ENCODE assay signal across 11 cellular contexts in genomic region chr12:10435790-10436189, GRCh38. TPM values are rescaled to one million over a fixed set of nuclear protein-coding genes. Genes with fewer than 3 reads are reported as not detected.
A peak's percentile ranks its signal among the peaks of the same experiment; 100 is the strongest.
DNase-seq lines count a peak whose midpoint lies in the region; ATAC-seq, FAIRE-seq and TF ChIP-seq lines count a peak whose summit lies in the region.
"Not testable (repeated sequence)": the region's sequence is repeated elsewhere in the genome, so short reads cannot be mapped to it uniquely, and the experiment has no call there.
"Had no signal": no experiment of that assay in that cellular context is flagged by ENCODE, and none has a peak within 500 bp of the region (broad histone marks: within the 10 kb centered on the region; RNA-seq: fewer than 3 reads in every experiment).

KLRC2 (minus strand) TSS chr12:10436010; CDS start chr12:10435986, 24 bp downstream.

- H3K4me3 Mint-ChIP-seq in astrocyte (ENCODE audit: unreplicated experiment), result peak within 1 kb of the TSS; percentile 68
- not testable (repeated sequence) for H3K4me3 Mint-ChIP-seq in naive thymus-derived CD4-positive, alpha-beta T cell
- peak within 1 kb of the TSS in 1 of 2 donors; percentile 69 for H3K4me3 Mint-ChIP-seq in stimulated activated naive CD8-positive, alpha-beta T cell treated with anti-CD3 and anti-CD28 coated beads, Interleukin-15, amount 100 ng/mL, for 72 hours

- not testable (repeated sequence) for H3K4me3 ChIP-seq in astrocyte (ENCODE audit: insufficient read depth, low read depth, low read length); fibroblast of villous mesenchyme (ENCODE audit: low read depth, low read length); naive thymus-derived CD4-positive, alpha-beta T cell (ENCODE audit: low read length)

- in situ Hi-C loops in SK-MEL-5 (cut with HindIII; ENCODE audit: low pct_unique_long_range_greater_than_20kb, low sequenced_read_pairs), result not testable (repeated sequence)

- not testable (repeated sequence) for TF ChIP-seq CTCF in astrocyte (IDR thresholded peaks at IDR 0.05; ENCODE audit: insufficient read depth, low read depth, low read length); fibroblast of villous mesenchyme (IDR thresholded peaks at IDR 0.05; ENCODE audit: insufficient read depth, low read depth, low read length)

- not testable (repeated sequence) for H3K27me3 Mint-ChIP-seq in astrocyte (ENCODE audit: low read depth, unreplicated experiment); naive thymus-derived CD4-positive, alpha-beta T cell; stimulated activated naive CD8-positive, alpha-beta T cell treated with anti-CD3 and anti-CD28 coated beads, Interleukin-15, amount 100 ng/mL, for 72 hours

- not testable (repeated sequence) for H3K4me1 ChIP-seq in astrocyte (ENCODE audit: insufficient read depth, low read length); naive thymus-derived CD4-positive, alpha-beta T cell (ENCODE audit: control insufficient read depth in 2 of 2, insufficient read depth in 2 of 2, low read length in 2 of 2)

- H3K27ac Mint-ChIP-seq in astrocyte (ENCODE audit: unreplicated experiment), result peak within 1 kb of the TSS; percentile 62
- not testable (repeated sequence) for H3K27ac Mint-ChIP-seq in naive thymus-derived CD4-positive, alpha-beta T cell; stimulated activated naive CD8-positive, alpha-beta T cell treated with anti-CD3 and anti-CD28 coated beads, Interleukin-15, amount 100 ng/mL, for 72 hours

- peak; percentile 54 for FAIRE-seq in astrocyte (lab: Jason Lieb, UNC)

- not testable (repeated sequence) for H3K36me3 ChIP-seq in astrocyte (ENCODE audit: insufficient read depth, low read length); naive thymus-derived CD4-positive, alpha-beta T cell (ENCODE audit: control insufficient read depth in 2 of 3, insufficient read depth in 3 of 3, low read length in 3 of 3)

- DNase-seq in DMS53 (lab: John Stamatoyannopoulos, UW) (peak; percentile 92), Kasumi-1 (lab: John Stamatoyannopoulos, UW) (peak; percentile 18 to 31), NCI-H2196 (lab: John Stamatoyannopoulos, UW; ENCODE audit: unreplicated experiment) (peak; percentile 30), SK-MEL-5 (ENCODE audit: low read depth, low spot score) (peak; percentile 70), fibroblast of villous mesenchyme (ENCODE audit: low read depth) (peak; percentile 79)
- not testable (repeated sequence) for DNase-seq in astrocyte (ENCODE audit: low read depth); naive thymus-derived CD4-positive, alpha-beta T cell
- peak in 1 of 2 donors; percentile 19 for DNase-seq in stimulated activated naive CD8-positive, alpha-beta T cell treated with anti-CD3 and anti-CD28 coated beads, Interleukin-15, amount 100 ng/mL, for 72 hours

- H3K27ac ChIP-seq in astrocyte (ENCODE audit: low read depth, low read length); naive thymus-derived CD4-positive, alpha-beta T cell (ENCODE audit: low read depth, low read length): not testable (repeated sequence)

- POLR2A ChIA-PET in naive thymus-derived CD4-positive, alpha-beta T cell (lab: Charles Lee), result not testable (repeated sequence)

- not testable (repeated sequence) for H3K9me3 Mint-ChIP-seq in astrocyte (ENCODE audit: unreplicated experiment); naive thymus-derived CD4-positive, alpha-beta T cell; stimulated activated naive CD8-positive, alpha-beta T cell treated with anti-CD3 and anti-CD28 coated beads, Interleukin-15, amount 100 ng/mL, for 72 hours

- H4K20me1 ChIP-seq in astrocyte (ENCODE audit: insufficient read depth, low read length), result not testable (repeated sequence)

- H3K27me3 ChIP-seq in astrocyte (ENCODE audit: insufficient read depth, low read length); naive thymus-derived CD4-positive, alpha-beta T cell (ENCODE audit: control insufficient read depth in 2 of 2, insufficient read depth in 2 of 2, low read length in 2 of 2): not testable (repeated sequence)

- peaks cover 13% of the 10 kb centered on the region for H3K4me1 Mint-ChIP-seq in astrocyte (ENCODE audit: low read depth, unreplicated experiment)
- not testable (repeated sequence) for H3K4me1 Mint-ChIP-seq in naive thymus-derived CD4-positive, alpha-beta T cell; stimulated activated naive CD8-positive, alpha-beta T cell treated with anti-CD3 and anti-CD28 coated beads, Interleukin-15, amount 100 ng/mL, for 72 hours

- intact Hi-C loops in naive thymus-derived CD4-positive, alpha-beta T cell (cut with micrococcal nuclease), result not testable (repeated sequence)

- CTCF ChIA-PET in naive thymus-derived CD4-positive, alpha-beta T cell (lab: Charles Lee), result not testable (repeated sequence)

- not testable (repeated sequence) for H2AFZ ChIP-seq in astrocyte (ENCODE audit: low read depth, low read length)

- peak; percentile 40 for ATAC-seq in naive thymus-derived CD4-positive, alpha-beta T cell
- peak; percentile 92 for ATAC-seq in stimulated activated naive CD8-positive, alpha-beta T cell treated with anti-CD3 and anti-CD28 coated beads, Interleukin-15, amount 100 ng/mL, for 72 hours

- not testable (repeated sequence) for H3K79me2 ChIP-seq in astrocyte (ENCODE audit: insufficient read depth, low read length)

- not testable (repeated sequence) for H3K9me3 ChIP-seq in astrocyte (ENCODE audit: insufficient read depth, low read depth, low read length); naive thymus-derived CD4-positive, alpha-beta T cell (ENCODE audit: control insufficient read depth in 2 of 3, low read length in 3 of 3)

- H3K36me3 Mint-ChIP-seq in astrocyte (ENCODE audit: low read depth, unreplicated experiment); naive thymus-derived CD4-positive, alpha-beta T cell: not testable (repeated sequence)

- not testable (repeated sequence) for H3K4me2 ChIP-seq in astrocyte (ENCODE audit: low read length)

- H3K9ac ChIP-seq in astrocyte (ENCODE audit: low read length), result not testable (repeated sequence)

RNA-seq across cellular contexts. Expression of gene KLRC2, which starts in this region (rescaled TPM):
- total RNA-seq in SK-MEL-5 (2014; rRNA removed; shearing (Covaris generic)), result not detected in 2 replicates
- not detected in 2 replicates for polyA plus RNA-seq in SK-MEL-5 (2015; cell fraction: cytosol; rRNA removed)
- polyA plus RNA-seq in SK-MEL-5 (2015; cell fraction: nucleus; rRNA removed), result 0.25 TPM in 1 of 2 replicates, not detected in the other
- total RNA-seq in astrocyte (1.2 and 4.1 TPM in 2 replicates), fibroblast of villous mesenchyme (not detected in 2 replicates)
- 1 to 10 TPM in 1 of 5 experiments, not detected in 4; 6.7 TPM for total RNA-seq in naive thymus-derived CD4-positive, alpha-beta T cell
- polyA plus RNA-seq in naive thymus-derived CD4-positive, alpha-beta T cell, result not detected
- total RNA-seq: ascending aorta, fibroblast of lung, lower lobe of right lung had no signal
- polyA plus RNA-seq: fibroblast of lung had no signal

Comparison
In these comparisons a context has a peak if more than half of its experiments do, and no peak if none do; other contexts are left out.
1. Peak in DNase-seq in SK-MEL-5; RNA of the gene not detected or under 1 TPM.
2. Peak in DNase-seq in fibroblast of villous mesenchyme; RNA of the gene not detected or under 1 TPM.